Comparison of ENCODE assay signal across 2 cellular contexts in genomic region chr15:92953569-92953968, GRCh38.
TF ChIP-seq lines count a peak whose summit lies in the region.

No MANE protein-coding gene starts in this region.

TF ChIP-seq in IMR-90, 13 proteins besides CTCF, POLR2A, EP300 and RAD21:
- TF ChIP-seq USF2 (IDR thresholded peaks at IDR 0.05; ENCODE audit: low read depth, low read length) (no peak), RCOR1 (IDR thresholded peaks at IDR 0.05; ENCODE audit: insufficient replicate concordance, low read length) (no peak), BHLHE40 (IDR thresholded peaks at IDR 0.05; ENCODE audit: low read depth, low read length) (no peak), FOS (IDR thresholded peaks at IDR 0.05; ENCODE audit: low read depth, low read length) (no peak), CEBPB (IDR thresholded peaks at IDR 0.05; ENCODE audit: low read depth, low read length) (no peak), MAFK (IDR thresholded peaks at IDR 0.05; ENCODE audit: low read depth, low read length) (0 out of 2 replicates have a peak, but pooled peaks have one; percentile 12), ELK1 (IDR thresholded peaks at IDR 0.05; ENCODE audit: borderline replicate concordance, low read depth, low read length) (no peak)

TF ChIP-seq in GM12878, 131 proteins besides CTCF, POLR2A, EP300 and RAD21:
- no peak for TF ChIP-seq CREM (IDR thresholded peaks at IDR 0.05; ENCODE audit: low read depth)
